In the genomic region with DNA sequence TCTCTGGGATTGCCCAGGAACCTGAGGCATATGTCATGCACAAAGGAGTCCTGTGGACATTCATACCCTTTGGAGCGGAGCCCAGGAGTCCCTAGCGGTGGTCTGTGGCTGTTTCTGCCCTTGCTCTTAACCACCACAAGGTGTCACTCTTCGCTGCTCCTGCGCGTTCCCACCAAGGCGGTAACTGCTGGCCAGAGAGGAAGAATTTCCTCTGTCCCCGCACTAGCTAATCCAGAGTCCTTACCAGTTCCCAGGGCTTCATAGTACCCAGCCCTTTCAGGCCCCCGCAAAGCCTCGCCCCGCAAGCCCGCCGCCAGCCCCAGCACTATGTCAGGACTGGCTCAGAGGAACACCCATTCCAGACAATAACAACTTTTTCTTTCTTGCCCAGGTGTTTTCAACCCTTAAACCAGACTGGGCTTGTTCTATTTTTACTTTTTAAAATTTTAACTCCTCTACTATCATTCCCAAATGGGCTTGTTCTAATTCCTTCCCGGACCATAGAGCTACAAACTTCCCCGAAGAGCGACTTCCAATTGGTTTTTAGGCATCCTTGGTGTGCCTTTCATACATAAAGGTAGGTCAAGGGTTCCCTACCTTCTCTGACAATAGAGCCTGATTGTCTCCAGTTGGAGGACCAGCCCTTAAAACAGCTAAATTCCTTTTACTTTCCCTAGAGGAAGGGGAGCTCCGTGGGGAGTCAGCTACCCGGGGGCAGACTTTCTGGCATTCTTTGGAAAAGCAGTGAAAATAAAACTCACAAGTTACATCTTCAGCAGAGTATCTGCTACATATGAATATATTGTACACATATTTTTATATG, we compare ENCODE assay signal across 1 cellular context.
TF ChIP-seq lines count a peak whose summit lies in the region.

No MANE protein-coding gene starts in this region.

TF ChIP-seq in K562, 482 proteins besides CTCF, POLR2A, EP300 and RAD21 (continued from another document and continues in another):
- TF ChIP-seq, protein P1, sequence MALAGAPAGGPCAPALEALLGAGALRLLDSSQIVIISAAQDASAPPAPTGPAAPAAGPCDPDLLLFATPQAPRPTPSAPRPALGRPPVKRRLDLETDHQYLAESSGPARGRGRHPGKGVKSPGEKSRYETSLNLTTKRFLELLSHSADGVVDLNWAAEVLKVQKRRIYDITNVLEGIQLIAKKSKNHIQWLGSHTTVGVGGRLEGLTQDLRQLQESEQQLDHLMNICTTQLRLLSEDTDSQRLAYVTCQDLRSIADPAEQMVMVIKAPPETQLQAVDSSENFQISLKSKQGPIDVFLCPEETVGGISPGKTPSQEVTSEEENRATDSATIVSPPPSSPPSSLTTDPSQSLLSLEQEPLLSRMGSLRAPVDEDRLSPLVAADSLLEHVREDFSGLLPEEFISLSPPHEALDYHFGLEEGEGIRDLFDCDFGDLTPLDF (CRISPR knock-in tag; IDR thresholded peaks at IDR 0.05), result no peak
- no peak for TF ChIP-seq BDP1 (IDR thresholded peaks at IDR 0.05; ENCODE audit: insufficient read depth, insufficient read length)
- TF ChIP-seq HDAC8 (tag; IDR thresholded peaks at IDR 0.05), result no peak
- TF ChIP-seq, protein P2, sequence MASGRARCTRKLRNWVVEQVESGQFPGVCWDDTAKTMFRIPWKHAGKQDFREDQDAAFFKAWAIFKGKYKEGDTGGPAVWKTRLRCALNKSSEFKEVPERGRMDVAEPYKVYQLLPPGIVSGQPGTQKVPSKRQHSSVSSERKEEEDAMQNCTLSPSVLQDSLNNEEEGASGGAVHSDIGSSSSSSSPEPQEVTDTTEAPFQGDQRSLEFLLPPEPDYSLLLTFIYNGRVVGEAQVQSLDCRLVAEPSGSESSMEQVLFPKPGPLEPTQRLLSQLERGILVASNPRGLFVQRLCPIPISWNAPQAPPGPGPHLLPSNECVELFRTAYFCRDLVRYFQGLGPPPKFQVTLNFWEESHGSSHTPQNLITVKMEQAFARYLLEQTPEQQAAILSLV (tag; IDR thresholded peaks at IDR 0.05), result no peak
- no peak for TF ChIP-seq JUN (IDR thresholded peaks at IDR 0.05; ENCODE audit: borderline replicate concordance, low read depth, low read length)
- no peak for TF ChIP-seq JUN (CRISPR knock-in tag; IDR thresholded peaks at IDR 0.05; ENCODE audit: borderline replicate concordance)
- TF ChIP-seq, protein P3, sequence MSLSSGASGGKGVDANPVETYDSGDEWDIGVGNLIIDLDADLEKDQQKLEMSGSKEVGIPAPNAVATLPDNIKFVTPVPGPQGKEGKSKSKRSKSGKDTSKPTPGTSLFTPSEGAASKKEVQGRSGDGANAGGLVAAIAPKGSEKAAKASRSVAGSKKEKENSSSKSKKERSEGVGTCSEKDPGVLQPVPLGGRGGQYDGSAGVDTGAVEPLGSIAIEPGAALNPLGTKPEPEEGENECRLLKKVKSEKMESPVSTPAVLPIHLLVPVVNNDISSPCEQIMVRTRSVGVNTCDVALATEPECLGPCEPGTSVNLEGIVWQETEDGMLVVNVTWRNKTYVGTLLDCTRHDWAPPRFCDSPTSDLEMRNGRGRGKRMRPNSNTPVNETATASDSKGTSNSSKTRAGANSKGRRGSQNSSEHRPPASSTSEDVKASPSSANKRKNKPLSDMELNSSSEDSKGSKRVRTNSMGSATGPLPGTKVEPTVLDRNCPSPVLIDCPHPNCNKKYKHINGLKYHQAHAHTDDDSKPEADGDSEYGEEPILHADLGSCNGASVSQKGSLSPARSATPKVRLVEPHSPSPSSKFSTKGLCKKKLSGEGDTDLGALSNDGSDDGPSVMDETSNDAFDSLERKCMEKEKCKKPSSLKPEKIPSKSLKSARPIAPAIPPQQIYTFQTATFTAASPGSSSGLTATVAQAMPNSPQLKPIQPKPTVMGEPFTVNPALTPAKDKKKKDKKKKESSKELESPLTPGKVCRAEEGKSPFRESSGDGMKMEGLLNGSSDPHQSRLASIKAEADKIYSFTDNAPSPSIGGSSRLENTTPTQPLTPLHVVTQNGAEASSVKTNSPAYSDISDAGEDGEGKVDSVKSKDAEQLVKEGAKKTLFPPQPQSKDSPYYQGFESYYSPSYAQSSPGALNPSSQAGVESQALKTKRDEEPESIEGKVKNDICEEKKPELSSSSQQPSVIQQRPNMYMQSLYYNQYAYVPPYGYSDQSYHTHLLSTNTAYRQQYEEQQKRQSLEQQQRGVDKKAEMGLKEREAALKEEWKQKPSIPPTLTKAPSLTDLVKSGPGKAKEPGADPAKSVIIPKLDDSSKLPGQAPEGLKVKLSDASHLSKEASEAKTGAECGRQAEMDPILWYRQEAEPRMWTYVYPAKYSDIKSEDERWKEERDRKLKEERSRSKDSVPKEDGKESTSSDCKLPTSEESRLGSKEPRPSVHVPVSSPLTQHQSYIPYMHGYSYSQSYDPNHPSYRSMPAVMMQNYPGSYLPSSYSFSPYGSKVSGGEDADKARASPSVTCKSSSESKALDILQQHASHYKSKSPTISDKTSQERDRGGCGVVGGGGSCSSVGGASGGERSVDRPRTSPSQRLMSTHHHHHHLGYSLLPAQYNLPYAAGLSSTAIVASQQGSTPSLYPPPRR (CRISPR knock-in tag; IDR thresholded peaks at IDR 0.05; ENCODE audit: borderline replicate concordance), result no peak
- TF ChIP-seq, protein P4, sequence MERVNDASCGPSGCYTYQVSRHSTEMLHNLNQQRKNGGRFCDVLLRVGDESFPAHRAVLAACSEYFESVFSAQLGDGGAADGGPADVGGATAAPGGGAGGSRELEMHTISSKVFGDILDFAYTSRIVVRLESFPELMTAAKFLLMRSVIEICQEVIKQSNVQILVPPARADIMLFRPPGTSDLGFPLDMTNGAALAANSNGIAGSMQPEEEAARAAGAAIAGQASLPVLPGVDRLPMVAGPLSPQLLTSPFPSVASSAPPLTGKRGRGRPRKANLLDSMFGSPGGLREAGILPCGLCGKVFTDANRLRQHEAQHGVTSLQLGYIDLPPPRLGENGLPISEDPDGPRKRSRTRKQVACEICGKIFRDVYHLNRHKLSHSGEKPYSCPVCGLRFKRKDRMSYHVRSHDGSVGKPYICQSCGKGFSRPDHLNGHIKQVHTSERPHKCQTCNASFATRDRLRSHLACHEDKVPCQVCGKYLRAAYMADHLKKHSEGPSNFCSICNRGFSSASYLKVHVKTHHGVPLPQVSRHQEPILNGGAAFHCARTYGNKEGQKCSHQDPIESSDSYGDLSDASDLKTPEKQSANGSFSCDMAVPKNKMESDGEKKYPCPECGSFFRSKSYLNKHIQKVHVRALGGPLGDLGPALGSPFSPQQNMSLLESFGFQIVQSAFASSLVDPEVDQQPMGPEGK (CRISPR knock-in tag; IDR thresholded peaks at IDR 0.05; ENCODE audit: borderline replicate concordance), result no peak
- no peak for TF ChIP-seq ZKSCAN3 (CRISPR knock-in tag; IDR thresholded peaks at IDR 0.05)
- TF ChIP-seq, protein P5, sequence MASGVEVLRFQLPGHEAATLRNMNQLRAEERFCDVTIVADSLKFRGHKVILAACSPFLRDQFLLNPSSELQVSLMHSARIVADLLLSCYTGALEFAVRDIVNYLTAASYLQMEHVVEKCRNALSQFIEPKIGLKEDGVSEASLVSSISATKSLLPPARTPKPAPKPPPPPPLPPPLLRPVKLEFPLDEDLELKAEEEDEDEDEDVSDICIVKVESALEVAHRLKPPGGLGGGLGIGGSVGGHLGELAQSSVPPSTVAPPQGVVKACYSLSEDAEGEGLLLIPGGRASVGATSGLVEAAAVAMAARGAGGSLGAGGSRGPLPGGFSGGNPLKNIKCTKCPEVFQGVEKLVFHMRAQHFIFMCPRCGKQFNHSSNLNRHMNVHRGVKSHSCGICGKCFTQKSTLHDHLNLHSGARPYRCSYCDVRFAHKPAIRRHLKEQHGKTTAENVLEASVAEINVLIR (CRISPR knock-in tag; IDR thresholded peaks at IDR 0.05), result no peak
- TF ChIP-seq, protein P6, sequence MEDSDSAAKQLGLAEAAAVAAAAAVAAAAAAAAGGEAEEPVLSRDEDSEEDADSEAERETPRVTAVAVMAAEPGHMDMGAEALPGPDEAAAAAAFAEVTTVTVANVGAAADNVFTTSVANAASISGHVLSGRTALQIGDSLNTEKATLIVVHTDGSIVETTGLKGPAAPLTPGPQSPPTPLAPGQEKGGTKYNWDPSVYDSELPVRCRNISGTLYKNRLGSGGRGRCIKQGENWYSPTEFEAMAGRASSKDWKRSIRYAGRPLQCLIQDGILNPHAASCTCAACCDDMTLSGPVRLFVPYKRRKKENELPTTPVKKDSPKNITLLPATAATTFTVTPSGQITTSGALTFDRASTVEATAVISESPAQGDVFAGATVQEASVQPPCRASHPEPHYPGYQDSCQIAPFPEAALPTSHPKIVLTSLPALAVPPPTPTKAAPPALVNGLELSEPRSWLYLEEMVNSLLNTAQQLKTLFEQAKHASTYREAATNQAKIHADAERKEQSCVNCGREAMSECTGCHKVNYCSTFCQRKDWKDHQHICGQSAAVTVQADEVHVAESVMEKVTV (CRISPR knock-in tag; IDR thresholded peaks at IDR 0.05), result peak; percentile 92
- TF ChIP-seq MAFF (IDR thresholded peaks at IDR 0.05; ENCODE audit: low read length), result 0 out of 2 replicates have a peak, but pooled peaks have one; percentile 1
- TF ChIP-seq, protein P7, sequence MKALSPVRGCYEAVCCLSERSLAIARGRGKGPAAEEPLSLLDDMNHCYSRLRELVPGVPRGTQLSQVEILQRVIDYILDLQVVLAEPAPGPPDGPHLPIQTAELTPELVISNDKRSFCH (CRISPR knock-in tag; IDR thresholded peaks at IDR 0.05), result no peak
- TF ChIP-seq, protein P7 (tag; IDR thresholded peaks at IDR 0.05), result no peak
- TF ChIP-seq, protein P8, sequence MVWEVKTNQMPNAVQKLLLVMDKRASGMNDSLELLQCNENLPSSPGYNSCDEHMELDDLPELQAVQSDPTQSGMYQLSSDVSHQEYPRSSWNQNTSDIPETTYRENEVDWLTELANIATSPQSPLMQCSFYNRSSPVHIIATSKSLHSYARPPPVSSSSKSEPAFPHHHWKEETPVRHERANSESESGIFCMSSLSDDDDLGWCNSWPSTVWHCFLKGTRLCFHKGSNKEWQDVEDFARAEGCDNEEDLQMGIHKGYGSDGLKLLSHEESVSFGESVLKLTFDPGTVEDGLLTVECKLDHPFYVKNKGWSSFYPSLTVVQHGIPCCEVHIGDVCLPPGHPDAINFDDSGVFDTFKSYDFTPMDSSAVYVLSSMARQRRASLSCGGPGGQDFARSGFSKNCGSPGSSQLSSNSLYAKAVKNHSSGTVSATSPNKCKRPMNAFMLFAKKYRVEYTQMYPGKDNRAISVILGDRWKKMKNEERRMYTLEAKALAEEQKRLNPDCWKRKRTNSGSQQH (CRISPR knock-in tag; IDR thresholded peaks at IDR 0.05), result no peak
- no peak for TF ChIP-seq RBBP5 (IDR thresholded peaks at IDR 0.05; ENCODE audit: borderline replicate concordance, insufficient read depth, low read length, poor library complexity, severe bottlenecking)
- TF ChIP-seq ZFPM2 (CRISPR knock-in tag; IDR thresholded peaks at IDR 0.05), result no peak
- no peak for TF ChIP-seq PPARD (CRISPR knock-in tag; IDR thresholded peaks at IDR 0.05)
- TF ChIP-seq, protein P9, sequence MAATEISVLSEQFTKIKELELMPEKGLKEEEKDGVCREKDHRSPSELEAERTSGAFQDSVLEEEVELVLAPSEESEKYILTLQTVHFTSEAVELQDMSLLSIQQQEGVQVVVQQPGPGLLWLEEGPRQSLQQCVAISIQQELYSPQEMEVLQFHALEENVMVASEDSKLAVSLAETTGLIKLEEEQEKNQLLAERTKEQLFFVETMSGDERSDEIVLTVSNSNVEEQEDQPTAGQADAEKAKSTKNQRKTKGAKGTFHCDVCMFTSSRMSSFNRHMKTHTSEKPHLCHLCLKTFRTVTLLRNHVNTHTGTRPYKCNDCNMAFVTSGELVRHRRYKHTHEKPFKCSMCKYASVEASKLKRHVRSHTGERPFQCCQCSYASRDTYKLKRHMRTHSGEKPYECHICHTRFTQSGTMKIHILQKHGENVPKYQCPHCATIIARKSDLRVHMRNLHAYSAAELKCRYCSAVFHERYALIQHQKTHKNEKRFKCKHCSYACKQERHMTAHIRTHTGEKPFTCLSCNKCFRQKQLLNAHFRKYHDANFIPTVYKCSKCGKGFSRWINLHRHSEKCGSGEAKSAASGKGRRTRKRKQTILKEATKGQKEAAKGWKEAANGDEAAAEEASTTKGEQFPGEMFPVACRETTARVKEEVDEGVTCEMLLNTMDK (IDR thresholded peaks at IDR 0.05; ENCODE audit: borderline replicate concordance, insufficient read depth, low read depth, low read length, poor library complexity, severe bottlenecking), result peak; percentile 82
- TF ChIP-seq, protein P10, sequence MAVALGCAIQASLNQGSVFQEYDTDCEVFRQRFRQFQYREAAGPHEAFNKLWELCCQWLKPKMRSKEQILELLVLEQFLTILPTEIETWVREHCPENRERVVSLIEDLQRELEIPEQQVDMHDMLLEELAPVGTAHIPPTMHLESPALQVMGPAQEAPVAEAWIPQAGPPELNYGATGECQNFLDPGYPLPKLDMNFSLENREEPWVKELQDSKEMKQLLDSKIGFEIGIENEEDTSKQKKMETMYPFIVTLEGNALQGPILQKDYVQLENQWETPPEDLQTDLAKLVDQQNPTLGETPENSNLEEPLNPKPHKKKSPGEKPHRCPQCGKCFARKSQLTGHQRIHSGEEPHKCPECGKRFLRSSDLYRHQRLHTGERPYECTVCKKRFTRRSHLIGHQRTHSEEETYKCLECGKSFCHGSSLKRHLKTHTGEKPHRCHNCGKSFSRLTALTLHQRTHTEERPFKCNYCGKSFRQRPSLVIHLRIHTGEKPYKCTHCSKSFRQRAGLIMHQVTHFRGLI (CRISPR knock-in tag; IDR thresholded peaks at IDR 0.05), result no peak
- TF ChIP-seq, protein P11, sequence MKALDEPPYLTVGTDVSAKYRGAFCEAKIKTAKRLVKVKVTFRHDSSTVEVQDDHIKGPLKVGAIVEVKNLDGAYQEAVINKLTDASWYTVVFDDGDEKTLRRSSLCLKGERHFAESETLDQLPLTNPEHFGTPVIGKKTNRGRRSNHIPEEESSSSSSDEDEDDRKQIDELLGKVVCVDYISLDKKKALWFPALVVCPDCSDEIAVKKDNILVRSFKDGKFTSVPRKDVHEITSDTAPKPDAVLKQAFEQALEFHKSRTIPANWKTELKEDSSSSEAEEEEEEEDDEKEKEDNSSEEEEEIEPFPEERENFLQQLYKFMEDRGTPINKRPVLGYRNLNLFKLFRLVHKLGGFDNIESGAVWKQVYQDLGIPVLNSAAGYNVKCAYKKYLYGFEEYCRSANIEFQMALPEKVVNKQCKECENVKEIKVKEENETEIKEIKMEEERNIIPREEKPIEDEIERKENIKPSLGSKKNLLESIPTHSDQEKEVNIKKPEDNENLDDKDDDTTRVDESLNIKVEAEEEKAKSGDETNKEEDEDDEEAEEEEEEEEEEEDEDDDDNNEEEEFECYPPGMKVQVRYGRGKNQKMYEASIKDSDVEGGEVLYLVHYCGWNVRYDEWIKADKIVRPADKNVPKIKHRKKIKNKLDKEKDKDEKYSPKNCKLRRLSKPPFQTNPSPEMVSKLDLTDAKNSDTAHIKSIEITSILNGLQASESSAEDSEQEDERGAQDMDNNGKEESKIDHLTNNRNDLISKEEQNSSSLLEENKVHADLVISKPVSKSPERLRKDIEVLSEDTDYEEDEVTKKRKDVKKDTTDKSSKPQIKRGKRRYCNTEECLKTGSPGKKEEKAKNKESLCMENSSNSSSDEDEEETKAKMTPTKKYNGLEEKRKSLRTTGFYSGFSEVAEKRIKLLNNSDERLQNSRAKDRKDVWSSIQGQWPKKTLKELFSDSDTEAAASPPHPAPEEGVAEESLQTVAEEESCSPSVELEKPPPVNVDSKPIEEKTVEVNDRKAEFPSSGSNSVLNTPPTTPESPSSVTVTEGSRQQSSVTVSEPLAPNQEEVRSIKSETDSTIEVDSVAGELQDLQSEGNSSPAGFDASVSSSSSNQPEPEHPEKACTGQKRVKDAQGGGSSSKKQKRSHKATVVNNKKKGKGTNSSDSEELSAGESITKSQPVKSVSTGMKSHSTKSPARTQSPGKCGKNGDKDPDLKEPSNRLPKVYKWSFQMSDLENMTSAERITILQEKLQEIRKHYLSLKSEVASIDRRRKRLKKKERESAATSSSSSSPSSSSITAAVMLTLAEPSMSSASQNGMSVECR (CRISPR knock-in tag; IDR thresholded peaks at IDR 0.05), result peak; percentile 54; the same call in 1 of the 2 replicates
- no peak for TF ChIP-seq ZNF79 (CRISPR knock-in tag; IDR thresholded peaks at IDR 0.05; ENCODE audit: low read depth)
